34 cellular contexts compared by ENCODE assay signal in genomic region chr3:13631256-13631655, GRCh38.
"Had no signal": no experiment of that assay in that cellular context is flagged by ENCODE, and none has a peak within 500 bp of the region (broad histone marks: within the 10 kb centered on the region; RNA-seq: fewer than 3 reads in every experiment).

No MANE protein-coding gene starts in this region.

- H3K27me3 Mint-ChIP-seq: activated B cell treated with CpG ODN at 0.5 μM for 24 hours; activated CD4-positive, alpha-beta memory T cell treated with anti-CD3 and anti-CD28 coated beads for 36 hours; activated CD4-positive, alpha-beta T cell treated with anti-CD3 and anti-CD28 coated beads, Interleukin-2, amount 10 ng/mL, durations not matched to agents 24 days and 14 days; activated CD8-positive, alpha-beta T cell treated with anti-CD3 and anti-CD28 coated beads for 36 hours; activated naive CD8-positive, alpha-beta T cell treated with anti-CD3 and anti-CD28 coated beads for 36 hours; activated T-helper 17 cell treated with anti-CD3 and anti-CD28 coated beads, Interleukin-2, amount 50 U/mL, for 72 hours had no signal

- H3K27ac ChIP-seq: adrenal gland, ascending aorta, VCaP had no signal

- H3K27ac Mint-ChIP-seq: activated B cell treated with CpG ODN at 0.5 μM for 24 hours; activated CD4-positive, alpha-beta memory T cell treated with anti-CD3 and anti-CD28 coated beads for 36 hours; activated CD4-positive, alpha-beta T cell treated with anti-CD3 and anti-CD28 coated beads, Interleukin-2, amount 10 ng/mL, durations not matched to agents 24 days and 14 days; activated CD8-positive, alpha-beta T cell treated with anti-CD3 and anti-CD28 coated beads for 36 hours; activated naive CD4-positive, alpha-beta T cell treated with anti-CD3 and anti-CD28 coated beads for 36 hours; activated naive CD4-positive, alpha-beta T cell treated with anti-CD3 and anti-CD28 coated beads, Interleukin-2, amount 50 U/mL, for 72 hours; activated naive CD8-positive, alpha-beta T cell treated with anti-CD3 and anti-CD28 coated beads for 36 hours; activated T-cell treated with anti-CD3 and anti-CD28 coated beads, Interleukin-2, amount 50 U/mL, for 72 hours; activated T-helper 1 cell treated with anti-CD3 and anti-CD28 coated beads, Interleukin-12 subunit alpha, Interleukin-12 subunit beta, Interleukin-2, Interleukin-4 antibody, amounts not matched to agents 30 ng/mL and 10 ng/mL and 1 ng/mL, durations not matched to agents 14 hours and 24 hours and 36 hours; activated T-helper 17 cell treated with anti-CD3 and anti-CD28 coated beads, Interleukin-2, amount 50 U/mL, for 72 hours; brain; T-helper 1 cell treated with Interleukin-12 subunit alpha and Interleukin-12 subunit beta and Interleukin-4 antibody, amounts not matched to agents 30 μg/mL and 1 μg/mL, for 36 hours; T-helper 2 cell treated with Interferon-gamma antibody and Interleukin-4, amounts not matched to agents 5 μg/mL and 100 μg/mL, for 36 hours had no signal

- H3K4me1 Mint-ChIP-seq: activated B cell treated with CpG ODN at 0.5 μM for 24 hours; activated CD4-positive, alpha-beta T cell treated with anti-CD3 and anti-CD28 coated beads, Interleukin-2, amount 10 ng/mL, durations not matched to agents 24 days and 14 days; activated naive CD8-positive, alpha-beta T cell treated with anti-CD3 and anti-CD28 coated beads for 36 hours; activated T-helper 17 cell treated with anti-CD3 and anti-CD28 coated beads, Interleukin-2, amount 50 U/mL, for 72 hours; brain had no signal

- H3K9me3 ChIP-seq: adrenal gland, ascending aorta had no signal

- DNase-seq: activated B cell treated with CpG ODN at 0.5 μM for 24 hours; activated CD4-positive, alpha-beta memory T cell treated with anti-CD3 and anti-CD28 coated beads for 36 hours; activated CD4-positive, alpha-beta T cell treated with anti-CD3 and anti-CD28 coated beads for 4 hours; activated CD4-positive, alpha-beta T cell treated with anti-CD3 and anti-CD28 coated beads, Interleukin-2, amount 10 ng/mL, durations not matched to agents 24 days and 14 days; activated CD4-positive, alpha-beta T cell treated with anti-CD3 and anti-CD28 coated beads, Interleukin-2, amount 50 U/mL, for 1 hour; activated CD4-positive, alpha-beta T cell treated with anti-CD3 and anti-CD28 coated beads, Interleukin-2, amount 50 U/mL, for 4 hours; activated CD4-positive, CD25-positive, alpha-beta regulatory T cell treated with anti-CD3 and anti-CD28 coated beads, Interleukin-2, amount 50 U/mL, for 72 hours; activated CD8-positive, alpha-beta memory T cell treated with anti-CD3 and anti-CD28 coated beads, Interleukin-2, amount 50 U/mL, for 4 hours; activated CD8-positive, alpha-beta T cell treated with anti-CD3 and anti-CD28 coated beads for 36 hours; activated effector memory CD4-positive, alpha-beta T cell treated with anti-CD3 and anti-CD28 coated beads, Interleukin-2, amount 50 U/mL, for 16 hours; activated gamma-delta T cell treated with Interleukin-2 at 50 U/mL for 16 hours; activated naive CD4-positive, alpha-beta T cell; activated naive CD4-positive, alpha-beta T cell treated with anti-CD3 and anti-CD28 coated beads for 36 hours; activated naive CD4-positive, alpha-beta T cell treated with anti-CD3 and anti-CD28 coated beads, Interleukin-2, amount 50 U/mL, for 16 hours; activated naive CD8-positive, alpha-beta T cell treated with anti-CD3 and anti-CD28 coated beads for 36 hours; activated T-cell treated with anti-CD3 and anti-CD28 coated beads for 4 hours; activated T-cell treated with anti-CD3 and anti-CD28 coated beads, Interleukin-2, amount 50 U/mL, for 1 hour; activated T-cell treated with anti-CD3 and anti-CD28 coated beads, Interleukin-2, amount 50 U/mL, for 4 hours; activated T-cell treated with anti-CD3 and anti-CD28 coated beads, Interleukin-2, amount 50 U/mL, for 72 hours; adrenal gland; amniotic stem cell; central memory CD4-positive, alpha-beta T cell; SW 1271; T-helper 1 cell; T-helper 2 cell; T-helper 9 cell had no signal

- H3K27me3 ChIP-seq: adrenal gland, ascending aorta had no signal

- H3K36me3 Mint-ChIP-seq: activated CD4-positive, alpha-beta memory T cell treated with anti-CD3 and anti-CD28 coated beads for 36 hours; activated naive CD4-positive, alpha-beta T cell treated with anti-CD3 and anti-CD28 coated beads, Interleukin-2, amount 50 U/mL, for 72 hours; activated naive CD8-positive, alpha-beta T cell treated with anti-CD3 and anti-CD28 coated beads for 36 hours; brain had no signal

- H3K4me3 ChIP-seq: adrenal gland, ascending aorta had no signal

- H3K9me3 Mint-ChIP-seq: activated B cell treated with CpG ODN at 0.5 μM for 24 hours; activated CD4-positive, alpha-beta memory T cell treated with anti-CD3 and anti-CD28 coated beads for 36 hours; activated CD4-positive, alpha-beta T cell treated with anti-CD3 and anti-CD28 coated beads, Interleukin-2, amount 10 ng/mL, durations not matched to agents 24 days and 14 days; activated CD8-positive, alpha-beta T cell treated with anti-CD3 and anti-CD28 coated beads for 36 hours; activated naive CD4-positive, alpha-beta T cell treated with anti-CD3 and anti-CD28 coated beads for 36 hours; activated naive CD4-positive, alpha-beta T cell treated with anti-CD3 and anti-CD28 coated beads, Interleukin-2, amount 50 U/mL, for 72 hours; activated naive CD8-positive, alpha-beta T cell treated with anti-CD3 and anti-CD28 coated beads for 36 hours; activated T-cell treated with anti-CD3 and anti-CD28 coated beads, Interleukin-2, amount 50 U/mL, for 4 hours; activated T-cell treated with anti-CD3 and anti-CD28 coated beads, Interleukin-2, amount 50 U/mL, for 72 hours; activated T-helper 1 cell treated with anti-CD3 and anti-CD28 coated beads, Interleukin-12 subunit alpha, Interleukin-12 subunit beta, Interleukin-2, Interleukin-4 antibody, amounts not matched to agents 30 ng/mL and 10 ng/mL and 1 ng/mL, durations not matched to agents 14 hours and 24 hours and 36 hours; activated T-helper 17 cell treated with anti-CD3 and anti-CD28 coated beads, Interleukin-2, amount 50 U/mL, for 72 hours; brain; T-helper 1 cell treated with Interleukin-12 subunit alpha and Interleukin-12 subunit beta and Interleukin-4 antibody, amounts not matched to agents 30 μg/mL and 1 μg/mL, for 36 hours; T-helper 2 cell treated with Interferon-gamma antibody and Interleukin-4, amounts not matched to agents 5 μg/mL and 100 μg/mL, for 36 hours had no signal

- ATAC-seq: activated CD8-positive, alpha-beta T cell treated with anti-CD3 and anti-CD28 coated beads for 36 hours; activated naive CD4-positive, alpha-beta T cell treated with anti-CD3 and anti-CD28 coated beads, Interleukin-2, amount 50 U/mL, for 72 hours; activated T-cell treated with anti-CD3 and anti-CD28 coated beads, Interleukin-2, amount 50 U/mL, for 4 hours; activated T-cell treated with anti-CD3 and anti-CD28 coated beads, Interleukin-2, amount 50 U/mL, for 72 hours; activated T-helper 17 cell treated with anti-CD3 and anti-CD28 coated beads, Interleukin-2, amount 50 U/mL, for 72 hours had no signal

- H3K4me3 Mint-ChIP-seq: activated B cell treated with CpG ODN at 0.5 μM for 24 hours; activated CD4-positive, alpha-beta memory T cell treated with anti-CD3 and anti-CD28 coated beads for 36 hours; activated CD4-positive, alpha-beta T cell treated with anti-CD3 and anti-CD28 coated beads, Interleukin-2, amount 10 ng/mL, durations not matched to agents 24 days and 14 days; activated CD8-positive, alpha-beta T cell treated with anti-CD3 and anti-CD28 coated beads for 36 hours; activated naive CD4-positive, alpha-beta T cell treated with anti-CD3 and anti-CD28 coated beads for 36 hours; activated naive CD8-positive, alpha-beta T cell treated with anti-CD3 and anti-CD28 coated beads for 36 hours; activated T-cell treated with anti-CD3 and anti-CD28 coated beads, Interleukin-2, amount 50 U/mL, for 4 hours; activated T-cell treated with anti-CD3 and anti-CD28 coated beads, Interleukin-2, amount 50 U/mL, for 72 hours; activated T-helper 1 cell treated with anti-CD3 and anti-CD28 coated beads, Interleukin-12 subunit alpha, Interleukin-12 subunit beta, Interleukin-2, Interleukin-4 antibody, amounts not matched to agents 30 ng/mL and 10 ng/mL and 1 ng/mL, durations not matched to agents 14 hours and 24 hours and 36 hours; activated T-helper 17 cell treated with anti-CD3 and anti-CD28 coated beads, Interleukin-2, amount 50 U/mL, for 72 hours; brain; T-helper 1 cell treated with Interleukin-12 subunit alpha and Interleukin-12 subunit beta and Interleukin-4 antibody, amounts not matched to agents 30 μg/mL and 1 μg/mL, for 36 hours; T-helper 2 cell treated with Interferon-gamma antibody and Interleukin-4, amounts not matched to agents 5 μg/mL and 100 μg/mL, for 36 hours had no signal

- H3K4me1 ChIP-seq: adrenal gland, ascending aorta had no signal

- H3K36me3 ChIP-seq: adrenal gland had no signal
